In genomic region chr21:41954654-41955499, GRCh38 we compare ENCODE assay signal across 9 cellular contexts. TPM values are rescaled to one million over a fixed set of nuclear protein-coding genes. Genes with fewer than 3 reads are reported as not detected.
DNase-seq lines count a peak whose midpoint lies in the region; ATAC-seq and TF ChIP-seq lines count a peak whose summit lies in the region.
"Had no signal": no experiment of that assay in that cellular context is flagged by ENCODE, and none has a peak within 500 bp of the region (broad histone marks: within the 10 kb centered on the region; RNA-seq: fewer than 3 reads in every experiment).

No MANE protein-coding gene starts in this region.

- CTCF ChIA-PET in activated CD8-positive, alpha-beta T cell treated with anti-CD3 and anti-CD28 coated beads for 36 hours (lab: Charles Lee), result no interaction called here

- H3K4me3 Mint-ChIP-seq in activated CD8-positive, alpha-beta T cell treated with anti-CD3 and anti-CD28 coated beads for 36 hours, result peak overlapping the region; percentile 40
- peak overlapping the region; percentile 5 to 70 (median 53) for H3K4me3 Mint-ChIP-seq in immature natural killer cell

- peaks cover 11% of the 10 kb centered on the region for H3K4me1 Mint-ChIP-seq in activated CD8-positive, alpha-beta T cell treated with anti-CD3 and anti-CD28 coated beads for 36 hours (ENCODE audit: low read depth)
- H3K4me1 Mint-ChIP-seq in immature natural killer cell, result peaks cover 15 to 16% of the 10 kb centered on the region in 2 donors

- 91 to 96% (median 93%) methylated on average over 20 of the region's 20 CpGs for WGBS in heart left ventricle, 4 donors

- ATAC-seq in heart left ventricle, result no peak
- no peak for ATAC-seq in activated CD8-positive, alpha-beta T cell treated with anti-CD3 and anti-CD28 coated beads for 36 hours
- no peak for ATAC-seq in GM21390 (IDR thresholded peaks at IDR 0.05; ENCODE audit: unreplicated experiment)

- H3K4me1 ChIP-seq in heart left ventricle, result peaks cover 11 to 49% (median 36%) of the 10 kb centered on the region in 12 donors
- peaks cover 77% of the 10 kb centered on the region for H3K4me1 ChIP-seq in vagina

- no peaks in the 10 kb centered on the region for H3K36me3 Mint-ChIP-seq in activated CD8-positive, alpha-beta T cell treated with anti-CD3 and anti-CD28 coated beads for 36 hours (ENCODE audit: low read depth)
- peaks cover 0 to 4% (median 0%) of the 10 kb centered on the region in 3 donors for H3K36me3 Mint-ChIP-seq in immature natural killer cell

- H3K36me3 ChIP-seq in heart left ventricle, result no peaks in the 10 kb centered on the region
- H3K36me3 ChIP-seq in vagina, result no peaks in the 10 kb centered on the region
- H3K36me3 ChIP-seq: Peyer's patch had no signal

- TF ChIP-seq POLR2A in heart left ventricle (IDR thresholded peaks at IDR 0.05) (no peak), vagina (IDR thresholded peaks at IDR 0.05) (no peak)

- H3K27ac ChIP-seq in heart left ventricle, result peak overlapping the region in 1 of 12 donors; percentile 78
- H3K27ac ChIP-seq in vagina, result peak overlapping the region; percentile 75

- H3K4me3 ChIP-seq in heart left ventricle, result no peak overlapping the region
- H3K4me3 ChIP-seq in vagina, result no peak overlapping the region

- H3K9me3 ChIP-seq in heart left ventricle (no peaks in the 10 kb centered on the region), vagina (no peaks in the 10 kb centered on the region)
- H3K9me3 ChIP-seq: Peyer's patch had no signal

- POLR2A ChIA-PET in activated CD8-positive, alpha-beta T cell treated with anti-CD3 and anti-CD28 coated beads for 36 hours (lab: Charles Lee), result no interaction called here

- DNase-seq in cardiac septum (ENCODE audit: low spot score), result peak; percentile 29
- DNase-seq in heart left ventricle, result no peak
- DNase-seq in activated CD8-positive, alpha-beta T cell treated with anti-CD3 and anti-CD28 coated beads for 36 hours, result no peak
- DNase-seq in immature natural killer cell, result no peak
- DNase-seq in vagina (ENCODE audit: extremely low spot score in 2 of 2), result no peak
- no peak for DNase-seq in cerebellar nuclear complex (lab: John Stamatoyannopoulos, UW)
- no peak for DNase-seq in SW480 (ENCODE audit: low spot score)

- intact Hi-C loops in cardiac septum (cut with DNase I), result loop anchor here (10.0 kb wide), 1 partner anchor 160 kb away; no protein-coding TSS in a partner anchor
- intact Hi-C loops in heart left ventricle (cut with DNase I), result loop anchor here in 5 of 10 donors (5.0 to 10.0 kb wide), 3 partner anchors 52 to 160 kb away; no protein-coding TSS in a partner anchor
- intact Hi-C loops in activated CD8-positive, alpha-beta T cell treated with anti-CD3 and anti-CD28 coated beads for 36 hours (cut with micrococcal nuclease), result no loop called here
- intact Hi-C loops in vagina (cut with DNase I), result loop anchor here (10.0 kb wide), 1 partner anchor 50 kb away; no protein-coding TSS in a partner anchor

- H3K27me3 Mint-ChIP-seq in activated CD8-positive, alpha-beta T cell treated with anti-CD3 and anti-CD28 coated beads for 36 hours, result peaks cover 18% of the 10 kb centered on the region
- H3K27me3 Mint-ChIP-seq in immature natural killer cell (ENCODE audit: low read depth in 3 of 3), result peaks cover 4 to 8% (median 7%) of the 10 kb centered on the region in 3 donors

- H3K27me3 ChIP-seq in heart left ventricle (no peaks in the 10 kb centered on the region), vagina (no peaks in the 10 kb centered on the region)
- H3K27me3 ChIP-seq: Peyer's patch had no signal

- no peak overlapping the region for H3K27ac Mint-ChIP-seq in activated CD8-positive, alpha-beta T cell treated with anti-CD3 and anti-CD28 coated beads for 36 hours
- H3K27ac Mint-ChIP-seq in immature natural killer cell, result peak overlapping the region in 2 of 6 donors; percentile 3 to 23

- no peaks in the 10 kb centered on the region for H3K9me3 Mint-ChIP-seq in activated CD8-positive, alpha-beta T cell treated with anti-CD3 and anti-CD28 coated beads for 36 hours
- H3K9me3 Mint-ChIP-seq in immature natural killer cell, result peaks cover 0 to 1% (median 0%) of the 10 kb centered on the region in 6 donors

- TF ChIP-seq CTCF in heart left ventricle (IDR thresholded peaks at IDR 0.05), result no peak
- no peak for TF ChIP-seq CTCF in activated CD8-positive, alpha-beta T cell treated with anti-CD3 and anti-CD28 coated beads for 36 hours (IDR thresholded peaks at IDR 0.05)
- no peak for TF ChIP-seq CTCF in vagina (IDR thresholded peaks at IDR 0.05)

RNA-seq across cellular contexts. Expression of gene C2CD2, which starts 1.1 kb away (rescaled TPM):
- total RNA-seq in cardiac septum (7.7 TPM), heart left ventricle (10 to 100 TPM in 3 of 9 donors, 1 to 10 TPM in 6; 3.8 to 13.9 (median 7.8) TPM), vagina (36.1 TPM)
- polyA plus RNA-seq in heart left ventricle (1 to 10 TPM; 3.8 to 5.3 TPM), immature natural killer cell (1 to 10 TPM in 2 of 3 donors, not detected in 1; 2.1 TPM)
- total RNA-seq in activated CD8-positive, alpha-beta T cell treated with anti-CD3 and anti-CD28 coated beads for 36 hours, result 1 to 10 TPM; 6.2 to 7.1 TPM

RNA-seq across cellular contexts. Expression of gene ZBTB21, which starts 55.3 kb away (rescaled TPM):
- 7.8 TPM for total RNA-seq in cardiac septum
- 10 to 100 TPM in 1 of 9 donors, 1 to 10 TPM in 8; 4.3 to 10.2 (median 6.2) TPM for total RNA-seq in heart left ventricle
- polyA plus RNA-seq in heart left ventricle, result 1 to 10 TPM; 1.2 to 2.5 TPM
- total RNA-seq in activated CD8-positive, alpha-beta T cell treated with anti-CD3 and anti-CD28 coated beads for 36 hours, result 10 to 100 TPM; 29.6 to 29.7 TPM
- polyA plus RNA-seq in immature natural killer cell, result 1 to 10 TPM; 1.3 to 4.1 (median 2.2) TPM
- 16.7 TPM for total RNA-seq in vagina
